35 cellular contexts compared by ENCODE assay signal in the genomic region with DNA sequence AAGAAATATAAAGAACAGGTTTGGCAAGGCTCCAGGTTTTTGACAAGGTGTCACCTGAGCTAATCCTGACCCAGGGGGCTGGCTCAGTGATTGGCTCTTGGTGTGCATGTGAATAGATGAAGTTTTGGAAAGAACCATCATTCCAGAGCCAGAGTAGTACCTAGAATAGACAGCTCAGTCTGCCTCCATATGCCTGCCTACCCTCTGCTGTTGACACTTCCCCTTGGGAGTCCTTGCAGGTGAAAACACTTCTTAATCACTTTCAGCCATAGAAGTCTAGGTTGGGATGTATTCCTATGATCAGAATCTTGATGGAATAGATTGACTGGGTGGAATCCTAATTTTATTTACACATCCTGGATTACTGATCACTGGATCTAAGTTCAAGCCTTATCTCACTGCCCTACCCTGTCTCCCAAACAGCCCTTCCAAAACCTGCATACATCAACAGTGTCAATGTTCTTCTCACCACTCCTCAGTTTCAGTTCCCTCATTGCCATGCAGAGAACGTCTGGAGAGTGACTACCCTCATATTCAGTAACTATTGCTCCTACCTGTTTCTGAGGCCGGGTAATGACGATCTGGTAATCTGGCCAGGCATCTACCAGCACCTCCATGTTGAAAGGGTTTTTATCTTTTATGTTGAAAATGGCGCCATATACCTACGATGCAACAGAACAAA. TPM values are rescaled to one million over a fixed set of nuclear protein-coding genes. Genes with fewer than 3 reads are reported as not detected.
"Had no signal": no experiment of that assay in that cellular context is flagged by ENCODE, and none has a peak within 500 bp of the region (broad histone marks: within the 10 kb centered on the region; RNA-seq: fewer than 3 reads in every experiment).

No MANE protein-coding gene starts in this region.

- H3K4me1 ChIP-seq: ascending aorta, left ventricle myocardium inferior, pancreas, prostate gland, vagina had no signal

- H3K36me3 ChIP-seq: ascending aorta, left ventricle myocardium inferior, pancreas, prostate gland, vagina had no signal

- H3K79me2 ChIP-seq: hepatocyte had no signal

- H3K4me3 Mint-ChIP-seq: activated CD4-positive, alpha-beta memory T cell treated with anti-CD3 and anti-CD28 coated beads for 36 hours; activated CD4-positive, alpha-beta T cell treated with anti-CD3 and anti-CD28 coated beads, Interleukin-2, amount 10 ng/mL, durations not matched to agents 24 days and 14 days; activated naive CD4-positive, alpha-beta T cell treated with anti-CD3 and anti-CD28 coated beads, Interleukin-2, amount 10 ng/mL, durations not matched to agents 7 days and 5 days; activated naive CD8-positive, alpha-beta T cell treated with anti-CD3 and anti-CD28 coated beads, Interleukin-2, amount 10 ng/mL, durations not matched to agents 7 days and 5 days; activated T-helper 1 cell treated with anti-CD3 and anti-CD28 coated beads, Interleukin-12 subunit alpha, Interleukin-12 subunit beta, Interleukin-2, Interleukin-4 antibody, amounts not matched to agents 30 ng/mL and 10 ng/mL and 1 ng/mL, durations not matched to agents 14 hours and 24 hours and 36 hours; brain; stimulated activated naive CD8-positive, alpha-beta T cell treated with anti-CD3 and anti-CD28 coated beads, Interleukin-15, amount 100 ng/mL, for 72 hours; type B pancreatic cell had no signal

- H3K36me3 Mint-ChIP-seq: activated CD4-positive, alpha-beta memory T cell treated with anti-CD3 and anti-CD28 coated beads for 36 hours; activated naive CD4-positive, alpha-beta T cell treated with anti-CD3 and anti-CD28 coated beads, Interleukin-2, amount 10 ng/mL, durations not matched to agents 7 days and 5 days; activated naive CD8-positive, alpha-beta T cell treated with anti-CD3 and anti-CD28 coated beads, Interleukin-2, amount 10 ng/mL, durations not matched to agents 7 days and 5 days; type B pancreatic cell had no signal

- DNase-seq: activated CD4-positive, alpha-beta memory T cell treated with anti-CD3 and anti-CD28 coated beads for 36 hours; activated CD4-positive, alpha-beta T cell treated with anti-CD3 and anti-CD28 coated beads, Interleukin-2, amount 10 ng/mL, durations not matched to agents 24 days and 14 days; activated CD4-positive, CD25-positive, alpha-beta regulatory T cell treated with anti-CD3 and anti-CD28 coated beads, Interleukin-2, amount 50 U/mL, for 72 hours; activated CD8-positive, alpha-beta memory T cell treated with anti-CD3 and anti-CD28 coated beads, Interleukin-2, amount 50 U/mL, for 4 hours; activated gamma-delta T cell; activated naive CD4-positive, alpha-beta T cell treated with anti-CD3 and anti-CD28 coated beads, Interleukin-2, amount 10 ng/mL, durations not matched to agents 7 days and 5 days; activated naive CD8-positive, alpha-beta T cell treated with anti-CD3 and anti-CD28 coated beads, Interleukin-2, amount 10 ng/mL, durations not matched to agents 7 days and 5 days; activated T-cell treated with anti-CD3 and anti-CD28 coated beads, Interleukin-2, amount 50 U/mL, for 1 hour; dorsolateral prefrontal cortex; effector memory CD4-positive, alpha-beta T cell; glutamatergic neuron; islet precursor cell; left ventricle myocardium inferior; pancreas; retina; stimulated activated CD4-positive, alpha-beta T cell treated with anti-CD3 and anti-CD28 coated beads, Interleukin-12 subunit alpha, Interleukin-12 subunit beta, amount 100 ng/mL, for 4 hours; stimulated activated CD4-positive, alpha-beta T cell treated with anti-CD3 and anti-CD28 coated beads, Interleukin-4, amount 100 ng/mL, for 1 hour; stimulated activated naive CD8-positive, alpha-beta T cell treated with anti-CD3 and anti-CD28 coated beads, Interleukin-15, amount 100 ng/mL, for 72 hours; substantia nigra had no signal

- H3K27ac Mint-ChIP-seq: activated CD4-positive, alpha-beta memory T cell treated with anti-CD3 and anti-CD28 coated beads for 36 hours; activated CD4-positive, alpha-beta T cell treated with anti-CD3 and anti-CD28 coated beads, Interleukin-2, amount 10 ng/mL, durations not matched to agents 24 days and 14 days; activated naive CD4-positive, alpha-beta T cell treated with anti-CD3 and anti-CD28 coated beads, Interleukin-2, amount 10 ng/mL, durations not matched to agents 7 days and 5 days; activated naive CD8-positive, alpha-beta T cell treated with anti-CD3 and anti-CD28 coated beads, Interleukin-2, amount 10 ng/mL, durations not matched to agents 7 days and 5 days; activated T-helper 1 cell treated with anti-CD3 and anti-CD28 coated beads, Interleukin-12 subunit alpha, Interleukin-12 subunit beta, Interleukin-2, Interleukin-4 antibody, amounts not matched to agents 30 ng/mL and 10 ng/mL and 1 ng/mL, durations not matched to agents 14 hours and 24 hours and 36 hours; brain; stimulated activated naive CD8-positive, alpha-beta T cell treated with anti-CD3 and anti-CD28 coated beads, Interleukin-15, amount 100 ng/mL, for 72 hours; type B pancreatic cell had no signal

- H3K27ac ChIP-seq: ascending aorta, coronary artery, dorsolateral prefrontal cortex, hepatocyte, left ventricle myocardium inferior, pancreas, prostate gland, skin epidermis, vagina, VCaP had no signal

- H3K4me2 ChIP-seq: hepatocyte had no signal

- H3K4me3 ChIP-seq: ascending aorta, coronary artery, dorsolateral prefrontal cortex, hepatocyte, left ventricle myocardium inferior, pancreas, prostate gland, skin epidermis, vagina had no signal

- H2AFZ ChIP-seq: hepatocyte had no signal

- ATAC-seq: pancreas; sciatic nerve; stimulated activated naive CD8-positive, alpha-beta T cell treated with anti-CD3 and anti-CD28 coated beads, Interleukin-15, amount 100 ng/mL, for 72 hours had no signal

- H3K27me3 ChIP-seq: ascending aorta, dorsolateral prefrontal cortex, hepatocyte, vagina had no signal

- H3K27me3 Mint-ChIP-seq: activated CD4-positive, alpha-beta T cell treated with anti-CD3 and anti-CD28 coated beads, Interleukin-2, amount 10 ng/mL, durations not matched to agents 24 days and 14 days; activated naive CD4-positive, alpha-beta T cell treated with anti-CD3 and anti-CD28 coated beads, Interleukin-2, amount 10 ng/mL, durations not matched to agents 7 days and 5 days; brain; type B pancreatic cell had no signal

- H3K9me3 ChIP-seq: ascending aorta, left ventricle myocardium inferior, pancreas, prostate gland, vagina had no signal

- H3K4me1 Mint-ChIP-seq: activated CD4-positive, alpha-beta T cell treated with anti-CD3 and anti-CD28 coated beads, Interleukin-2, amount 10 ng/mL, durations not matched to agents 24 days and 14 days; activated naive CD4-positive, alpha-beta T cell treated with anti-CD3 and anti-CD28 coated beads, Interleukin-2, amount 10 ng/mL, durations not matched to agents 7 days and 5 days; activated naive CD8-positive, alpha-beta T cell treated with anti-CD3 and anti-CD28 coated beads, Interleukin-2, amount 10 ng/mL, durations not matched to agents 7 days and 5 days; brain; stimulated activated naive CD8-positive, alpha-beta T cell treated with anti-CD3 and anti-CD28 coated beads, Interleukin-15, amount 100 ng/mL, for 72 hours had no signal

- H3K9me3 Mint-ChIP-seq: activated CD4-positive, alpha-beta memory T cell treated with anti-CD3 and anti-CD28 coated beads for 36 hours; activated CD4-positive, alpha-beta T cell treated with anti-CD3 and anti-CD28 coated beads, Interleukin-2, amount 10 ng/mL, durations not matched to agents 24 days and 14 days; activated naive CD4-positive, alpha-beta T cell treated with anti-CD3 and anti-CD28 coated beads, Interleukin-2, amount 10 ng/mL, durations not matched to agents 7 days and 5 days; activated naive CD8-positive, alpha-beta T cell treated with anti-CD3 and anti-CD28 coated beads, Interleukin-2, amount 10 ng/mL, durations not matched to agents 7 days and 5 days; activated T-helper 1 cell treated with anti-CD3 and anti-CD28 coated beads, Interleukin-12 subunit alpha, Interleukin-12 subunit beta, Interleukin-2, Interleukin-4 antibody, amounts not matched to agents 30 ng/mL and 10 ng/mL and 1 ng/mL, durations not matched to agents 14 hours and 24 hours and 36 hours; brain; stimulated activated naive CD8-positive, alpha-beta T cell treated with anti-CD3 and anti-CD28 coated beads, Interleukin-15, amount 100 ng/mL, for 72 hours; type B pancreatic cell had no signal

- FAIRE-seq: frontal cortex, pancreas, TTC549 had no signal

RNA-seq across cellular contexts. Expression of a gene that starts 6.7 kb away (rescaled TPM):
- total RNA-seq: activated CD4-positive, alpha-beta memory T cell treated with anti-CD3 and anti-CD28 coated beads for 36 hours; activated CD4-positive, alpha-beta T cell treated with anti-CD3 and anti-CD28 coated beads, Interleukin-2, amount 10 ng/mL, durations not matched to agents 24 days and 14 days; activated CD8-positive, alpha-beta memory T cell treated with anti-CD3 and anti-CD28 coated beads for 36 hours; activated naive CD8-positive, alpha-beta T cell treated with anti-CD3 and anti-CD28 coated beads, Interleukin-2, amount 10 ng/mL, durations not matched to agents 7 days and 5 days; activated T-helper 1 cell treated with anti-CD3 and anti-CD28 coated beads, Interleukin-12 subunit alpha, Interleukin-12 subunit beta, Interleukin-2, Interleukin-4 antibody, amounts not matched to agents 30 ng/mL and 10 ng/mL and 1 ng/mL, durations not matched to agents 14 hours and 24 hours and 36 hours; ascending aorta; lung microvascular endothelial cell; pancreas; vagina had no signal
- polyA plus RNA-seq: hepatocyte, neural cell, pancreas had no signal
